ENCODE assay signal across 13 cellular contexts in genomic region chr4:40564004-40564403, GRCh38.
A peak's percentile ranks its signal among the peaks of the same experiment; 100 is the strongest.
DNase-seq lines count a peak whose midpoint lies in the region; ATAC-seq, FAIRE-seq and TF ChIP-seq lines count a peak whose summit lies in the region.
"Had no signal": no experiment of that assay in that cellular context is flagged by ENCODE, and none has a peak within 500 bp of the region (broad histone marks: within the 10 kb centered on the region; RNA-seq: fewer than 3 reads in every experiment).

No MANE protein-coding gene starts in this region.

- no peaks in the 10 kb centered on the region for H3K9me3 Mint-ChIP-seq in activated CD4-positive, alpha-beta T cell treated with anti-CD3 and anti-CD28 coated beads, Interleukin-2, amount 10 ng/mL, durations not matched to agents 7 days and 5 days
- H3K9me3 Mint-ChIP-seq: activated T-helper 1 cell treated with anti-CD3 and anti-CD28 coated beads, Interleukin-12 subunit alpha, Interleukin-12 subunit beta, Interleukin-2, Interleukin-4 antibody, amounts not matched to agents 30 ng/mL and 10 ng/mL and 1 ng/mL, durations not matched to agents 14 hours and 24 hours and 36 hours; stimulated activated effector memory CD8-positive, alpha-beta T cell treated with anti-CD3 and anti-CD28 coated beads, Interleukin-12 subunit alpha, Interleukin-12 subunit beta, amount 100 ng/mL, for 72 hours had no signal

- no peak for TF ChIP-seq POLR2A in stomach (IDR thresholded peaks at IDR 0.05)

- ATAC-seq in left ventricle myocardium superior (peak; percentile 65), HG03460 (IDR thresholded peaks at IDR 0.05; ENCODE audit: unreplicated experiment) (no peak)
- ATAC-seq: stimulated activated effector memory CD8-positive, alpha-beta T cell treated with anti-CD3 and anti-CD28 coated beads, Interleukin-12 subunit alpha, Interleukin-12 subunit beta, amount 100 ng/mL, for 72 hours had no signal

- intact Hi-C loops in left ventricle myocardium superior (cut with micrococcal nuclease) (no loop called here), stomach (cut with DNase I; ENCODE audit: low total_unique reads) (no loop called here), kidney (cut with DNase I) (no loop called here)

- TF ChIP-seq EP300 in stomach (IDR thresholded peaks at IDR 0.05): no peak

- H3K4me3 ChIP-seq in stomach (no peak overlapping the region), kidney (ENCODE audit: low read length in 2 of 2) (no peak overlapping the region)
- H3K4me3 ChIP-seq: esophagus squamous epithelium had no signal

- no peaks in the 10 kb centered on the region for H3K27me3 ChIP-seq in stomach
- H3K27me3 ChIP-seq: esophagus squamous epithelium had no signal

- peaks cover 11% of the 10 kb centered on the region for H3K4me1 Mint-ChIP-seq in activated CD4-positive, alpha-beta T cell treated with anti-CD3 and anti-CD28 coated beads, Interleukin-2, amount 10 ng/mL, durations not matched to agents 7 days and 5 days

- CTCF ChIA-PET in activated CD4-positive, alpha-beta T cell treated with anti-CD3 and anti-CD28 coated beads, Interleukin-2, amount 10 ng/mL, durations not matched to agents 7 days and 5 days (lab: Charles Lee): interaction anchor here (0.6 to 1.8 kb wide), 5 partner anchors 11 to 155 kb away, joined by 3 to 6 read pairs (median 4); no protein-coding TSS in a partner anchor

- H3K27ac ChIP-seq in stomach (peak overlapping the region in 4 of 5 donors; percentile 36 to 77 (median 58)), kidney (ENCODE audit: low read depth in 2 of 2, low read length in 2 of 2) (peak overlapping the region in 1 of 2 donors; percentile 57)

- H3K4me1 ChIP-seq in stomach (peaks cover 13 to 62% (median 31%) of the 10 kb centered on the region in 4 donors), kidney (ENCODE audit: control insufficient read depth in 1 of 2, insufficient read depth in 1 of 2, low read depth in 1 of 2, low read length in 2 of 2) (peaks cover 12 to 31% of the 10 kb centered on the region in 2 donors)

- H3K36me3 ChIP-seq in stomach: no peaks in the 10 kb centered on the region
- H3K36me3 ChIP-seq in kidney (ENCODE audit: control insufficient read depth in 1 of 2, insufficient read depth in 2 of 2, low read length in 2 of 2): no peaks in the 10 kb centered on the region

- H3K36me3 Mint-ChIP-seq in activated CD4-positive, alpha-beta T cell treated with anti-CD3 and anti-CD28 coated beads, Interleukin-2, amount 10 ng/mL, durations not matched to agents 7 days and 5 days (ENCODE audit: low read depth): no peaks in the 10 kb centered on the region
- H3K36me3 Mint-ChIP-seq: stimulated activated effector memory CD8-positive, alpha-beta T cell treated with anti-CD3 and anti-CD28 coated beads, Interleukin-12 subunit alpha, Interleukin-12 subunit beta, amount 100 ng/mL, for 72 hours had no signal

- H3K9me3 ChIP-seq in stomach (no peaks in the 10 kb centered on the region), kidney (ENCODE audit: control insufficient read depth in 1 of 2, low read length in 2 of 2) (no peaks in the 10 kb centered on the region)
- H3K9me3 ChIP-seq: esophagus squamous epithelium had no signal

- TF ChIP-seq CTCF in stomach (IDR thresholded peaks at IDR 0.05) (no peak), kidney (IDR thresholded peaks at IDR 0.05; ENCODE audit: borderline replicate concordance, extremely low read depth, insufficient read depth) (no peak)

- no peak overlapping the region for H3K4me3 Mint-ChIP-seq in activated CD4-positive, alpha-beta T cell treated with anti-CD3 and anti-CD28 coated beads, Interleukin-2, amount 10 ng/mL, durations not matched to agents 7 days and 5 days
- H3K4me3 Mint-ChIP-seq: activated T-helper 1 cell treated with anti-CD3 and anti-CD28 coated beads, Interleukin-12 subunit alpha, Interleukin-12 subunit beta, Interleukin-2, Interleukin-4 antibody, amounts not matched to agents 30 ng/mL and 10 ng/mL and 1 ng/mL, durations not matched to agents 14 hours and 24 hours and 36 hours; neural crest cell; stimulated activated effector memory CD8-positive, alpha-beta T cell treated with anti-CD3 and anti-CD28 coated beads, Interleukin-12 subunit alpha, Interleukin-12 subunit beta, amount 100 ng/mL, for 72 hours had no signal

- H3K27me3 Mint-ChIP-seq in activated CD4-positive, alpha-beta T cell treated with anti-CD3 and anti-CD28 coated beads, Interleukin-2, amount 10 ng/mL, durations not matched to agents 7 days and 5 days: no peaks in the 10 kb centered on the region

- POLR2A ChIA-PET in activated CD4-positive, alpha-beta T cell treated with anti-CD3 and anti-CD28 coated beads, Interleukin-2, amount 10 ng/mL, durations not matched to agents 7 days and 5 days (lab: Charles Lee): no interaction called here

- DNase-seq in HK-2 (ENCODE audit: unreplicated experiment) (peak; percentile 52), RKO (ENCODE audit: low spot score) (peak; percentile 38), left ventricle myocardium superior (no peak), stomach (no peak), kidney (no peak)
- DNase-seq in activated CD4-positive, alpha-beta T cell treated with anti-CD3 and anti-CD28 coated beads, Interleukin-2, amount 10 ng/mL, durations not matched to agents 7 days and 5 days: no peak
- DNase-seq: activated CD4-positive, alpha-beta T cell treated with anti-CD3 and anti-CD28 coated beads for 1 hour; esophagus squamous epithelium; SHP77 treated with DMSO at 0.1 percent for 48 hours had no signal

- FAIRE-seq in kidney (lab: Jason Lieb, UNC): no peak

- no peak overlapping the region for H3K27ac Mint-ChIP-seq in activated CD4-positive, alpha-beta T cell treated with anti-CD3 and anti-CD28 coated beads, Interleukin-2, amount 10 ng/mL, durations not matched to agents 7 days and 5 days
- H3K27ac Mint-ChIP-seq: activated T-helper 1 cell treated with anti-CD3 and anti-CD28 coated beads, Interleukin-12 subunit alpha, Interleukin-12 subunit beta, Interleukin-2, Interleukin-4 antibody, amounts not matched to agents 30 ng/mL and 10 ng/mL and 1 ng/mL, durations not matched to agents 14 hours and 24 hours and 36 hours; stimulated activated effector memory CD8-positive, alpha-beta T cell treated with anti-CD3 and anti-CD28 coated beads, Interleukin-12 subunit alpha, Interleukin-12 subunit beta, amount 100 ng/mL, for 72 hours had no signal

- 67 to 82% (median 73%) methylated on average over 3 of the region's 3 CpGs for WGBS in stomach, 5 donors

- no peak overlapping the region for H3K9ac ChIP-seq in kidney (ENCODE audit: low read length in 2 of 2)

Comparison
In these comparisons a context has a peak if more than half of its experiments do, and no peak if none do; other contexts are left out.
1. DNase-seq: peak in HK-2 (single experiment) and RKO (single experiment); none in left ventricle myocardium superior (single experiment), stomach (single experiment), kidney (single experiment) and activated CD4-positive, alpha-beta T cell treated with anti-CD3 and anti-CD28 coated beads, Interleukin-2, amount 10 ng/mL, durations not matched to agents 7 days and 5 days (single experiment).